Comparison of ENCODE assay signal across 8 cellular contexts in genomic region chr17:45425125-45425983, GRCh38. TPM values are rescaled to one million over a fixed set of nuclear protein-coding genes. Genes with fewer than 3 reads are reported as not detected.
DNase-seq lines count a peak whose midpoint lies in the region; ATAC-seq and TF ChIP-seq lines count a peak whose summit lies in the region.

No MANE protein-coding gene starts in this region.

- no peak overlapping the region for H3K4me3 Mint-ChIP-seq in activated naive CD8-positive, alpha-beta T cell treated with anti-CD3 and anti-CD28 coated beads for 36 hours

- DNase-seq in NCI-H1694 (lab: John Stamatoyannopoulos, UW) (peak; percentile 54), thyroid gland (peak; percentile 94 to 95), NCI-H128 (lab: John Stamatoyannopoulos, UW; ENCODE audit: unreplicated experiment) (no peak)
- DNase-seq in activated naive CD8-positive, alpha-beta T cell treated with anti-CD3 and anti-CD28 coated beads for 36 hours: no peak

- intact Hi-C loops in thyroid gland (cut with DNase I): no loop called here

- no peaks in the 10 kb centered on the region for H3K9me3 Mint-ChIP-seq in activated naive CD8-positive, alpha-beta T cell treated with anti-CD3 and anti-CD28 coated beads for 36 hours

- H3F3A ChIP-seq in DOHH2 (ENCODE audit: control insufficient read depth, insufficient read depth): peaks cover 7% of the 10 kb centered on the region

- H3K36me3 Mint-ChIP-seq in activated naive CD8-positive, alpha-beta T cell treated with anti-CD3 and anti-CD28 coated beads for 36 hours: no peaks in the 10 kb centered on the region

- peak overlapping the region; percentile 73 for H3K9ac ChIP-seq in iPS-15b (ENCODE audit: low read depth, low read length)

- peaks cover 6% of the 10 kb centered on the region for H3K27me3 Mint-ChIP-seq in activated naive CD8-positive, alpha-beta T cell treated with anti-CD3 and anti-CD28 coated beads for 36 hours

- TF ChIP-seq POLR2A in thyroid gland (IDR thresholded peaks at IDR 0.05): peak in 1 of 2 donors; percentile 87

- H3K4me3 ChIP-seq in DOHH2 (ENCODE audit: low read length) (no peak overlapping the region), iPS-15b (ENCODE audit: low read depth, low read length) (peak overlapping the region; percentile 54), thyroid gland (replicated peaks in 1 of 3) (peak overlapping the region in 2 of 3 donors; percentile 12 to 15)

- no peak for ATAC-seq in HG02678 (IDR thresholded peaks at IDR 0.05; ENCODE audit: unreplicated experiment)

- no peaks in the 10 kb centered on the region for H4K20me1 ChIP-seq in DOHH2 (ENCODE audit: control insufficient read depth, insufficient read depth, low read depth, low read length)

- H3K79me2 ChIP-seq in DOHH2 (ENCODE audit: control insufficient read depth, low read length): no peaks in the 10 kb centered on the region

- H3K4me1 ChIP-seq in DOHH2 (ENCODE audit: control insufficient read depth, low read length): peaks cover 32% of the 10 kb centered on the region
- H3K4me1 ChIP-seq in iPS-15b (ENCODE audit: control insufficient read depth, insufficient read depth, low read length): peaks cover 3% of the 10 kb centered on the region
- H3K4me1 ChIP-seq in thyroid gland: peaks cover 16 to 46% of the 10 kb centered on the region in 2 donors

- WGBS in thyroid gland, 2 donors: 17 to 31% methylated on average over 11 to 12 of the region's 18 CpGs

- H3K27ac ChIP-seq in DOHH2 (ENCODE audit: low read depth, low read length) (no peak overlapping the region), VCaP (peak overlapping the region; percentile 91), thyroid gland (peak overlapping the region; percentile 63 to 86 (median 83))

- no peak overlapping the region for H3K4me2 ChIP-seq in DOHH2 (ENCODE audit: low read length)

- H3K27me3 ChIP-seq in DOHH2 (ENCODE audit: control insufficient read depth, low read length) (peaks cover 4% of the 10 kb centered on the region; the same call in 1 of the 2 replicates), iPS-15b (ENCODE audit: control insufficient read depth, insufficient read depth, low read length) (peaks cover 25% of the 10 kb centered on the region), thyroid gland (no peaks in the 10 kb centered on the region)

- TF ChIP-seq CTCF in DOHH2 (IDR thresholded peaks at IDR 0.05; ENCODE audit: low read depth, low read length, poor library complexity, severe bottlenecking) (peak; percentile 35), VCaP (conservative IDR thresholded peaks at IDR 0.05) (peak; percentile 76), thyroid gland (IDR thresholded peaks at IDR 0.05) (peak in 4 of 6 experiments; percentile 29 to 65 (median 48))

- peaks cover 13% of the 10 kb centered on the region for H3K4me1 Mint-ChIP-seq in activated naive CD8-positive, alpha-beta T cell treated with anti-CD3 and anti-CD28 coated beads for 36 hours

- H3K9me3 ChIP-seq in DOHH2 (ENCODE audit: control insufficient read depth, insufficient read depth, low read length) (no peaks in the 10 kb centered on the region), iPS-15b (ENCODE audit: control insufficient read depth, insufficient read depth, low read length) (no peaks in the 10 kb centered on the region), thyroid gland (no peaks in the 10 kb centered on the region)

- H3K36me3 ChIP-seq in DOHH2 (ENCODE audit: control insufficient read depth, low read length): no peaks in the 10 kb centered on the region
- H3K36me3 ChIP-seq in iPS-15b (ENCODE audit: control insufficient read depth, insufficient read depth, low read length): no peaks in the 10 kb centered on the region
- no peaks in the 10 kb centered on the region for H3K36me3 ChIP-seq in thyroid gland

- H3K9me2 ChIP-seq in DOHH2 (replicated peaks; ENCODE audit: control insufficient read depth, low read length): no peaks in the 10 kb centered on the region

- no peak overlapping the region for H3K27ac Mint-ChIP-seq in activated naive CD8-positive, alpha-beta T cell treated with anti-CD3 and anti-CD28 coated beads for 36 hours

RNA-seq across cellular contexts. Expression of gene ARHGAP27, which starts 7.3 kb away (rescaled TPM):
- 10 to 100 TPM; 31.5 to 38.6 (median 33.1) TPM for total RNA-seq in thyroid gland
- total RNA-seq in activated naive CD8-positive, alpha-beta T cell treated with anti-CD3 and anti-CD28 coated beads for 36 hours: 10 to 100 TPM; 33.3 to 35.8 TPM

Comparison
In these comparisons a context has a peak if more than half of its experiments do, and no peak if none do; other contexts are left out.
1. DNase-seq: peak in NCI-H1694 (single experiment) and thyroid gland (2 of 2); none in NCI-H128 (single experiment) and activated naive CD8-positive, alpha-beta T cell treated with anti-CD3 and anti-CD28 coated beads for 36 hours (single experiment).
2. Peak in every context shown above with its lines, with median percentiles within 50 percentile points of each other: CTCF ChIP-seq.